8 cellular contexts compared by ENCODE assay signal in genomic region chr4:7045961-7046921, GRCh38. TPM values are rescaled to one million over a fixed set of nuclear protein-coding genes. Genes with fewer than 3 reads are reported as not detected.
A peak's percentile ranks its signal among the peaks of the same experiment; 100 is the strongest.
DNase-seq lines count a peak whose midpoint lies in the region; ATAC-seq and TF ChIP-seq lines count a peak whose summit lies in the region.

No MANE protein-coding gene starts in this region.

- no peak overlapping the region for H2AFZ ChIP-seq in GM23248

- H3K27me3 Mint-ChIP-seq in activated naive CD8-positive, alpha-beta T cell, result no peaks in the 10 kb centered on the region

- no peaks in the 10 kb centered on the region for H3K9me3 Mint-ChIP-seq in activated naive CD8-positive, alpha-beta T cell (ENCODE audit: low read depth)

- H3K4me3 Mint-ChIP-seq in activated naive CD8-positive, alpha-beta T cell, result peak overlapping the region; percentile 91

- peak overlapping the region; percentile 78 for H3K27ac ChIP-seq in GM23248
- H3K27ac ChIP-seq in neutrophil, result peak overlapping the region; percentile 47

- H3K27me3 ChIP-seq in GM23248 (replicated peaks; ENCODE audit: insufficient read depth) (no peaks in the 10 kb centered on the region), neutrophil (no peaks in the 10 kb centered on the region)

- peaks cover 51% of the 10 kb centered on the region for H3K4me1 Mint-ChIP-seq in activated naive CD8-positive, alpha-beta T cell (ENCODE audit: low read depth)

- H3K9me2 ChIP-seq in GM23248 (ENCODE audit: insufficient read depth), result no peaks in the 10 kb centered on the region

- DNase-seq in GM12864 (ENCODE audit: low read depth), result peak; percentile 59
- peak; percentile 80 for DNase-seq in GM23248
- no peak for DNase-seq in NAMALWA (ENCODE audit: low spot score)
- DNase-seq in DMS 273 (lab: John Stamatoyannopoulos, UW; ENCODE audit: unreplicated experiment), result no peak

- peak overlapping the region; percentile 89 for H3K9ac ChIP-seq in GM23248

- peaks cover 7% of the 10 kb centered on the region; the same call in 1 of the 2 replicates for H4K20me1 ChIP-seq in GM23248 (ENCODE audit: insufficient read depth)

- TF ChIP-seq CTCF in GM12864 (IDR thresholded peaks at IDR 0.05; ENCODE audit: low read depth, low read length, missing control alignments) (no peak), neutrophil (IDR thresholded peaks at IDR 0.05) (no peak)

- peak overlapping the region; percentile 93 for H3K4me2 ChIP-seq in GM23248 (ENCODE audit: unreplicated experiment)

- H3K4me1 ChIP-seq in GM23248 (ENCODE audit: insufficient read depth) (peaks cover 32% of the 10 kb centered on the region), neutrophil (ENCODE audit: control insufficient read depth in 1 of 2, insufficient read depth in 1 of 2, low read depth in 1 of 2, low read length in 1 of 2) (peaks cover 44 to 53% of the 10 kb centered on the region in 2 experiments)

- H3K36me3 Mint-ChIP-seq in activated naive CD8-positive, alpha-beta T cell, result peaks cover 5% of the 10 kb centered on the region

- no peak for ATAC-seq in HG02840 (IDR thresholded peaks at IDR 0.05; ENCODE audit: low FRiP score, unreplicated experiment)
- no peak for ATAC-seq in GM18907 (IDR thresholded peaks at IDR 0.05; ENCODE audit: unreplicated experiment)

- H3K4me3 ChIP-seq in GM12864 (ENCODE audit: low read depth, low read length) (peak overlapping the region; percentile 97), GM23248 (peak overlapping the region; percentile 80), neutrophil (ENCODE audit: low read depth in 1 of 2, low read length in 1 of 2) (no peak overlapping the region)

- peaks cover 33% of the 10 kb centered on the region for H3F3A ChIP-seq in GM23248 (ENCODE audit: insufficient read depth)

- H3K79me2 ChIP-seq in GM23248 (ENCODE audit: insufficient read depth), result peaks cover 83% of the 10 kb centered on the region

- WGBS in GM23248 (ENCODE audit: low coverage in 1 of 2, low lambda C conversion rate in 2 of 2, missing lambda C conversion rate in 2 of 2), 2 experiments, result 18 to 20% methylated on average over 22 to 23 of the region's 23 CpGs

- H3K27ac Mint-ChIP-seq in activated naive CD8-positive, alpha-beta T cell, result peak overlapping the region; percentile 73

- no peaks in the 10 kb centered on the region for H3K9me3 ChIP-seq in GM23248 (ENCODE audit: low read depth)
- H3K9me3 ChIP-seq in neutrophil, result no peaks in the 10 kb centered on the region

- in situ Hi-C loops in GM23248 (cut with MboI), result no loop called here

- no peaks in the 10 kb centered on the region for H3K36me3 ChIP-seq in GM23248 (ENCODE audit: low read depth)
- peaks cover 25% of the 10 kb centered on the region for H3K36me3 ChIP-seq in neutrophil

RNA-seq across cellular contexts. Expression of gene TADA2B, which starts 3.1 kb away (rescaled TPM):
- 14.8 and 15.7 TPM in 2 replicates for total RNA-seq in GM23248 (2014; rRNA removed; shearing (Covaris generic))
- 2.2 and 2.4 TPM in 2 replicates for polyA plus RNA-seq in GM23248 (2016; fragmentation: Nextera tagmentation; extraction: Ambion mirVana)

RNA-seq across cellular contexts. Expression of gene GRPEL1, which starts 21.6 kb away (rescaled TPM):
- 21.6 and 41.8 TPM in 2 replicates for total RNA-seq in GM23248 (2014; rRNA removed; shearing (Covaris generic))
- polyA plus RNA-seq in GM23248 (2016; fragmentation: Nextera tagmentation; extraction: Ambion mirVana), result 82.1 and 85.5 TPM in 2 replicates

Comparison
In these comparisons a context has a peak if more than half of its experiments do, and no peak if none do; other contexts are left out.
1. DNase-seq: peak in GM12864 (single experiment) and GM23248 (single experiment); none in NAMALWA (single experiment) and DMS 273 (single experiment).
2. H3K4me3 ChIP-seq: peak in GM12864 (single experiment) and GM23248 (single experiment); none in neutrophil (0 of 2).